In genomic region chr3:47130557-47130956, GRCh38 we compare ENCODE assay signal across 18 cellular contexts.
DNase-seq lines count a peak whose midpoint lies in the region; ATAC-seq and TF ChIP-seq lines count a peak whose summit lies in the region.
"Had no signal": no experiment of that assay in that cellular context is flagged by ENCODE, and none has a peak within 500 bp of the region (broad histone marks: within the 10 kb centered on the region; RNA-seq: fewer than 3 reads in every experiment).

No MANE protein-coding gene starts in this region.

- ATAC-seq in RWPE2 (ENCODE audit: low read depth) (no peak), GM21737 (IDR thresholded peaks at IDR 0.05; ENCODE audit: unreplicated experiment) (no peak)
- ATAC-seq: K562 had no signal

- H3K36me3 ChIP-seq in HEK293 (ENCODE audit: control insufficient read depth in 2 of 2, insufficient read depth in 1 of 2, low read length in 2 of 2), result peaks cover 0 to under 1% of the 10 kb centered on the region in 2 experiments; a peak in 1 of 3 replicates
- H3K36me3 ChIP-seq in RWPE2 (ENCODE audit: low read depth), result peaks cover 4% of the 10 kb centered on the region

- TF ChIP-seq CTCF in HEK293 (tag by site-specific recombination; IDR thresholded peaks at IDR 0.05) (no peak), RWPE2 (IDR thresholded peaks at IDR 0.05; ENCODE audit: poor library complexity, severe bottlenecking) (no peak), nephron progenitor cell (IDR thresholded peaks at IDR 0.05) (no peak), RWPE1 (conservative IDR thresholded peaks at IDR 0.05; ENCODE audit: low read depth) (no peak)

- H3K27me3 Mint-ChIP-seq in nephron progenitor cell (ENCODE audit: low read depth, poor library complexity), result no peaks in the 10 kb centered on the region

- DNase-seq in RWPE2 (ENCODE audit: low spot score) (no peak), epithelial cell of prostate (ENCODE audit: low read depth, low spot score) (no peak), nephron progenitor cell (no peak), NCI-H748 (lab: John Stamatoyannopoulos, UW; ENCODE audit: unreplicated experiment) (no peak), RWPE1 (ENCODE audit: low spot score) (no peak)
- DNase-seq: ACHN, C1 segment of cervical spinal cord, DMS79, GOT3, NCI-H1105 treated with DMSO at 0.1 percent for 48 hours, NCI-H1694, NCI-H2107, NCI-H510A, NCI-H774, SIG-M5 had no signal

- H3K36me3 Mint-ChIP-seq in nephron progenitor cell (ENCODE audit: low read depth), result peaks cover 53% of the 10 kb centered on the region

- CTCF ChIA-PET in HEK293 (lab: Yijun Ruan, JAX) (interaction anchor here (0.6 to 0.7 kb wide), 2 partner anchors 16 to 276 kb away, joined by 3 to 4 read pairs; no protein-coding TSS in a partner anchor), RWPE1 (lab: Yijun Ruan, JAX) (no interaction called here)

- H3K4me1 Mint-ChIP-seq in nephron progenitor cell, result peaks cover 2% of the 10 kb centered on the region

- H3K27me3 ChIP-seq in RWPE2 (ENCODE audit: insufficient read depth, poor library complexity, severe bottlenecking), result no peaks in the 10 kb centered on the region

- H3K9me3 ChIP-seq in HEK293 (ENCODE audit: control insufficient read depth, insufficient read depth, low read depth, low read length) (no peaks in the 10 kb centered on the region), RWPE2 (ENCODE audit: severe bottlenecking) (no peaks in the 10 kb centered on the region)

- H3K4me1 ChIP-seq in HEK293 (ENCODE audit: control insufficient read depth, insufficient read depth, low read length) (no peaks in the 10 kb centered on the region), RWPE2 (ENCODE audit: insufficient read depth, poor library complexity, severe bottlenecking) (peaks cover 16% of the 10 kb centered on the region)

- H3K27ac Mint-ChIP-seq in nephron progenitor cell, result peak overlapping the region; percentile 72

- peaks cover 3% of the 10 kb centered on the region for H3K9me3 Mint-ChIP-seq in nephron progenitor cell

- H3K27ac ChIP-seq in HEK293 (ENCODE audit: extremely low read depth, low read depth, low read length), result no peak overlapping the region
- H3K27ac ChIP-seq in RWPE2 (ENCODE audit: poor library complexity, severe bottlenecking), result peak overlapping the region; percentile 4
- peak overlapping the region; percentile 14 for H3K27ac ChIP-seq in epithelial cell of prostate
- H3K27ac ChIP-seq in RWPE1, result no peak overlapping the region

- H3K4me3 ChIP-seq in HEK293 (ENCODE audit: low read depth, low read length) (no peak overlapping the region), RWPE2 (ENCODE audit: severe bottlenecking) (no peak overlapping the region)
- H3K4me3 ChIP-seq: K562 had no signal

- H3K4me3 Mint-ChIP-seq in nephron progenitor cell, result no peak overlapping the region

- POLR2A ChIA-PET in HEK293 (lab: Yijun Ruan, JAX), result no interaction called here
- POLR2A ChIA-PET in RWPE1 (lab: Yijun Ruan, JAX; ENCODE audit: low non-redundant PET), result no interaction called here

TF ChIP-seq in HEK293, 187 proteins besides CTCF, POLR2A, EP300 and RAD21:
- TF ChIP-seq ZNF223 (tag by site-specific recombination; IDR thresholded peaks at IDR 0.05), result no peak
- TF ChIP-seq ZNF677 (tag by site-specific recombination; IDR thresholded peaks at IDR 0.05), result no peak
- TF ChIP-seq PRDM6 (tag by site-specific recombination; IDR thresholded peaks at IDR 0.05), result peak; percentile 56
- 0 out of 2 replicates have a peak, but pooled peaks have one; percentile 17 for TF ChIP-seq WT1 (tag by site-specific recombination; IDR thresholded peaks at IDR 0.05)

Comparison
In these comparisons a context has a peak if more than half of its experiments do, and no peak if none do; other contexts are left out.
1. H3K27ac ChIP-seq: peak in RWPE2 (single experiment) and epithelial cell of prostate (single experiment); none in HEK293 (single experiment) and RWPE1 (single experiment).